8 cellular contexts compared by ENCODE assay signal in genomic region chr15:90648137-90649070, GRCh38.
DNase-seq lines count a peak whose midpoint lies in the region; ATAC-seq and TF ChIP-seq lines count a peak whose summit lies in the region.

No MANE protein-coding gene starts in this region.

- TF ChIP-seq CTCF in lower lobe of right lung (IDR thresholded peaks at IDR 0.05) = peak; percentile 94

- peaks cover 44% of the 10 kb centered on the region for H3K4me1 Mint-ChIP-seq in activated CD4-positive, alpha-beta T cell treated with anti-CD3 and anti-CD28 coated beads, Interleukin-2, amount 10 ng/mL, durations not matched to agents 7 days and 5 days

- POLR2A ChIA-PET in activated CD4-positive, alpha-beta T cell treated with anti-CD3 and anti-CD28 coated beads, Interleukin-2, amount 10 ng/mL, durations not matched to agents 7 days and 5 days (lab: Charles Lee) = interaction anchor here (0.9 kb wide), 1 partner anchor 49 kb away, joined by 3 read pairs; no protein-coding TSS in a partner anchor

- H3K9me3 Mint-ChIP-seq in activated CD4-positive, alpha-beta T cell treated with anti-CD3 and anti-CD28 coated beads, Interleukin-2, amount 10 ng/mL, durations not matched to agents 7 days and 5 days = no peaks in the 10 kb centered on the region

- H3K4me1 ChIP-seq in lower lobe of right lung = peaks cover 25% of the 10 kb centered on the region

- peak; percentile 20 for DNase-seq in NCI-H2107 treated with DMSO at 0.1 percent for 48 hours (lab: John Stamatoyannopoulos, UW; ENCODE audit: unreplicated experiment)
- no peak for DNase-seq in NCI-H2107 (lab: John Stamatoyannopoulos, UW)
- peak; percentile 61 for DNase-seq in NCI-H460 (ENCODE audit: extremely low read depth, low read depth)
- peak; percentile 84 for DNase-seq in activated CD4-positive, alpha-beta T cell treated with anti-CD3 and anti-CD28 coated beads, Interleukin-2, amount 10 ng/mL, durations not matched to agents 7 days and 5 days
- peak; percentile 80 to 84 for DNase-seq in dermis microvascular lymphatic vessel endothelial cell (ENCODE audit: low read depth in 2 of 2)
- DNase-seq in lower lobe of right lung = peak; percentile 80
- peak; percentile 43 to 52 for DNase-seq in stimulated activated CD8-positive, alpha-beta memory T cell treated with anti-CD3 and anti-CD28 coated beads, Interleukin-15, amount 100 ng/mL, for 48 hours (ENCODE audit: low read depth in 2 of 2)

- H3K4me3 Mint-ChIP-seq in activated CD4-positive, alpha-beta T cell treated with anti-CD3 and anti-CD28 coated beads, Interleukin-2, amount 10 ng/mL, durations not matched to agents 7 days and 5 days = peak overlapping the region; percentile 1

- H3K36me3 Mint-ChIP-seq in activated CD4-positive, alpha-beta T cell treated with anti-CD3 and anti-CD28 coated beads, Interleukin-2, amount 10 ng/mL, durations not matched to agents 7 days and 5 days (ENCODE audit: low read depth) = peaks cover 11% of the 10 kb centered on the region

- peak overlapping the region; percentile 85 for H3K27ac Mint-ChIP-seq in activated CD4-positive, alpha-beta T cell treated with anti-CD3 and anti-CD28 coated beads, Interleukin-2, amount 10 ng/mL, durations not matched to agents 7 days and 5 days

- peaks cover 10% of the 10 kb centered on the region for H3K36me3 ChIP-seq in lower lobe of right lung

- no peak overlapping the region for H3K4me3 ChIP-seq in lower lobe of right lung

- no peaks in the 10 kb centered on the region for H3K9me3 ChIP-seq in lower lobe of right lung

- no peaks in the 10 kb centered on the region for H3K27me3 Mint-ChIP-seq in activated CD4-positive, alpha-beta T cell treated with anti-CD3 and anti-CD28 coated beads, Interleukin-2, amount 10 ng/mL, durations not matched to agents 7 days and 5 days

- intact Hi-C loops in lower lobe of right lung (cut with DNase I) = loop anchor here (5.0 kb wide), 1 partner anchor 239 kb away; no protein-coding TSS in a partner anchor

- ATAC-seq in HG03066 (IDR thresholded peaks at IDR 0.05; ENCODE audit: low read depth, unreplicated experiment) = peak; percentile 62
- ATAC-seq in lower lobe of right lung = peak; percentile 82 to 88

- H3K27ac ChIP-seq in lower lobe of right lung = peak overlapping the region; percentile 71

- no peaks in the 10 kb centered on the region for H3K27me3 ChIP-seq in lower lobe of right lung (ENCODE audit: low read depth)

- CTCF ChIA-PET in activated CD4-positive, alpha-beta T cell treated with anti-CD3 and anti-CD28 coated beads, Interleukin-2, amount 10 ng/mL, durations not matched to agents 7 days and 5 days (lab: Charles Lee) = interaction anchor here (0.6 to 2.0 kb wide), 41 partner anchors 8 to 342 kb away, joined by 3 to 9 read pairs (median 4); partner anchors contain the start of genes BLM, CRTC3 and UNC45A
